Comparison of ENCODE assay signal across 7 cellular contexts in the genomic region with DNA sequence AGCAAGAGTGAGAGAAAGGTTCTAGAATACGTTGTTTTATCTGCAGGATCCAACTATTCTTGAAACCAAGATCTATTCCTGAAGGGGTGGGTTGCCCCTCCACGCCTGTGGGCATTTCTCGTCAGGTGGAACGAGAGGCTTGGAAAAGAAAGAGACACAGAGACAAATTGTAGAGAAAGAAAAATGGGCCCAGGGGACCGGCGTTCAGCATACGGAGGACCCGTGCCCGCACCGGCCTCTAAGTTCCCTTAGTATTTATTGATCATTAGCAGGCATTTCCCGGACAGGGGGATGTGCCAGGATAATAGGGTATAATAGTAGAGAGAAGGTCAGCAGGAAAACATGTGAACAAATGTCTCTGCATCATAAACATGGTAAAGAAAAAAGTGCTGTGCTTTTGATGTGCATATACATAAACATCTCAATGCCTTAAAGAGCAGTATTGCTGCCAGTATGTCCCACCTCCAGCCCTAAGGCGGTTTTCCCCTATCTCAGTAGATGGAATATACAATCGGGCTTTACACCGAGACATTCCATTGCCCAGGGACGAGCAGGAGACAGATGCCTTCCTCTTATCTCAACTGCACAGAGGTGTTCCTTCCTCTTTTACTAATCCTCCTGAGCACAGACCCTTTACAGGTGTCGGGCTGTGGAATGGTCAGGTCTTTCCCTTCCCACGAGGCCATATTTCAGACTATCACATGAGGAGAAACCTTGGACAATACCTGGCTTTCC. TPM values are rescaled to one million over a fixed set of nuclear protein-coding genes. Genes with fewer than 3 reads are reported as not detected.
A peak's percentile ranks its signal among the peaks of the same experiment; 100 is the strongest.
DNase-seq lines count a peak whose midpoint lies in the region; ATAC-seq, FAIRE-seq and TF ChIP-seq lines count a peak whose summit lies in the region.
"Not testable (repeated sequence)": the region's sequence is repeated elsewhere in the genome, so short reads cannot be mapped to it uniquely, and the experiment has no call there.
"Had no signal": no experiment of that assay in that cellular context is flagged by ENCODE, and none has a peak within 500 bp of the region (broad histone marks: within the 10 kb centered on the region; RNA-seq: fewer than 3 reads in every experiment).

No MANE protein-coding gene starts in this region.

- H3K4me1 Mint-ChIP-seq in activated T-cell treated with anti-CD3 and anti-CD28 coated beads, Interleukin-2, amount 50 U/mL, for 4 hours (ENCODE audit: low read depth) = peaks cover 37% of the 10 kb centered on the region
- peaks cover 31% of the 10 kb centered on the region for H3K4me1 Mint-ChIP-seq in stimulated activated effector memory CD8-positive, alpha-beta T cell treated with anti-CD3 and anti-CD28 coated beads, Interleukin-12 subunit alpha, Interleukin-12 subunit beta, amount 100 ng/mL, for 72 hours

- not testable (repeated sequence) for TF ChIP-seq CTCF in DND-41 (IDR thresholded peaks at IDR 0.05; ENCODE audit: borderline replicate concordance, extremely low read depth, low read length, poor library complexity, severe bottlenecking); H1 (IDR thresholded peaks at IDR 0.05; ENCODE audit: control extremely low read depth in 1 of 3, insufficient read depth in 1 of 3, low read depth in 1 of 3, low read length in 3 of 3)

- 52% methylated on average over 17 of the region's 17 CpGs; no CpG with 5 or more reads in 1 of the 2 experiments for WGBS in H1 (ENCODE audit: extremely low coverage in 1 of 2, insufficient coverage in 1 of 2, insufficient read length in 1 of 2, insufficient replicate concordance in 2 of 2, low coverage in 1 of 2, low lambda C conversion rate in 2 of 2, missing lambda C conversion rate in 1 of 2), 2 experiments

- peak overlapping the region; percentile 97 for H3K27ac Mint-ChIP-seq in stimulated activated effector memory CD8-positive, alpha-beta T cell treated with anti-CD3 and anti-CD28 coated beads, Interleukin-12 subunit alpha, Interleukin-12 subunit beta, amount 100 ng/mL, for 72 hours

- H3K4me3 Mint-ChIP-seq in activated T-cell treated with anti-CD3 and anti-CD28 coated beads, Interleukin-2, amount 50 U/mL, for 4 hours = peak overlapping the region; percentile 95
- H3K4me3 Mint-ChIP-seq in stimulated activated effector memory CD8-positive, alpha-beta T cell treated with anti-CD3 and anti-CD28 coated beads, Interleukin-12 subunit alpha, Interleukin-12 subunit beta, amount 100 ng/mL, for 72 hours = peak overlapping the region; percentile 90

- TF ChIP-seq RAD21 in H1 (IDR thresholded peaks at IDR 0.05 in 1 of 2, conservative IDR thresholded peaks at IDR 0.05 in 1 of 2; ENCODE audit: low read depth in 2 of 2, low read length in 2 of 2) = not testable (repeated sequence)

- ATAC-seq in DND-41 (ENCODE audit: insufficient read depth, low read depth); activated T-cell treated with anti-CD3 and anti-CD28 coated beads, Interleukin-2, amount 50 U/mL, for 4 hours; stimulated activated effector memory CD8-positive, alpha-beta T cell treated with anti-CD3 and anti-CD28 coated beads, Interleukin-12 subunit alpha, Interleukin-12 subunit beta, amount 100 ng/mL, for 72 hours: not testable (repeated sequence)

- H4K20me1 ChIP-seq in DND-41 (ENCODE audit: insufficient read depth, low read length) = peaks cover 10% of the 10 kb centered on the region; the same call in 1 of the 2 replicates
- not testable (repeated sequence) for H4K20me1 ChIP-seq in H1 (replicated peaks in 1 of 2; ENCODE audit: control insufficient read depth in 1 of 2, insufficient read depth in 2 of 2, low read length in 2 of 2)

- peaks cover 32% of the 10 kb centered on the region for H3K4me1 ChIP-seq in DND-41 (ENCODE audit: insufficient read depth, low read length)
- H3K4me1 ChIP-seq in H1 (replicated peaks in 1 of 4; ENCODE audit: control insufficient read depth in 3 of 4, insufficient read depth in 4 of 4, low read length in 3 of 4) = not testable (repeated sequence)

- H2BK12ac ChIP-seq in H1 (ENCODE audit: low read depth, low read length) = not testable (repeated sequence)

- not testable (repeated sequence) for TF ChIP-seq EP300 in H1 (IDR thresholded peaks at IDR 0.05; ENCODE audit: borderline replicate concordance in 1 of 2, low read depth in 2 of 2, low read length in 2 of 2)

- not testable (repeated sequence) for H4K5ac ChIP-seq in H1 (ENCODE audit: insufficient read length, low read depth, low read length)

- not testable (repeated sequence) for DNase-seq in DND-41; activated T-cell treated with anti-CD3 and anti-CD28 coated beads, Interleukin-2, amount 50 U/mL, for 4 hours; stimulated activated effector memory CD8-positive, alpha-beta T cell treated with anti-CD3 and anti-CD28 coated beads, Interleukin-12 subunit alpha, Interleukin-12 subunit beta, amount 100 ng/mL, for 72 hours (ENCODE audit: low spot score in 2 of 2)
- DNase-seq in OCI-M1 (lab: John Stamatoyannopoulos, UW) (peak; percentile 57), H1 (ENCODE audit: low read depth in 1 of 2, low spot score in 2 of 2) (peak in 1 of 2 experiments; percentile 49), mesenteric fat pad (ENCODE audit: low spot score) (peak; percentile 41)

- H4K91ac ChIP-seq in H1 (replicated peaks; ENCODE audit: insufficient read length, low read length) = not testable (repeated sequence)

- not testable (repeated sequence) for H3K23ac ChIP-seq in H1 (ENCODE audit: insufficient read length)

- H3K56ac ChIP-seq in H1 (replicated peaks; ENCODE audit: insufficient read length, low read depth, low read length) = not testable (repeated sequence)

- not testable (repeated sequence) for H3K23me2 ChIP-seq in H1 (ENCODE audit: low read depth, low read length)

- H3K9me3 ChIP-seq in DND-41 (ENCODE audit: insufficient read depth, low read length, severe bottlenecking); H1 (ENCODE audit: insufficient read depth in 2 of 2, low read depth in 1 of 2, low read length in 1 of 2): not testable (repeated sequence)

- H3K27ac ChIP-seq in DND-41 (ENCODE audit: low read length) = not testable (repeated sequence)
- peak overlapping the region; percentile 82 for H3K27ac ChIP-seq in H1 (ENCODE audit: low read depth, low read length)

- POLR2A ChIA-PET in H1 (lab: Charles Lee; ENCODE audit: partially characterized antibody) = not testable (repeated sequence)

- not testable (repeated sequence) for FAIRE-seq in H1 (lab: Jason Lieb, UNC)

- not testable (repeated sequence) for H3K79me1 ChIP-seq in H1 (ENCODE audit: low read depth, low read length)

- CTCF ChIA-PET in H1 (lab: Charles Lee; ENCODE audit: partially characterized antibody) = not testable (repeated sequence)

- not testable (repeated sequence) for H2BK15ac ChIP-seq in H1 (ENCODE audit: low read length)

- peak overlapping the region; percentile 67 for H2BK5ac ChIP-seq in H1 (ENCODE audit: low read depth, low read length)

- H3K36me3 ChIP-seq in DND-41 (ENCODE audit: insufficient read depth, low read length) (peaks cover 29% of the 10 kb centered on the region), H1 (ENCODE audit: control insufficient read depth in 2 of 4, insufficient read depth in 4 of 4, low read length in 3 of 4) (peaks cover 5 to 22% (median 15%) of the 10 kb centered on the region in 4 experiments)

- not testable (repeated sequence) for H3K4ac ChIP-seq in H1 (replicated peaks; ENCODE audit: insufficient read length, low read depth, low read length)

- H3K9ac ChIP-seq in DND-41 (ENCODE audit: low read depth, low read length) = not testable (repeated sequence)
- peak overlapping the region in 2 of 4 experiments; percentile 17 to 61; a peak in 1 of 7 replicates for H3K9ac ChIP-seq in H1 (replicated peaks in 1 of 4; ENCODE audit: extremely low read depth in 1 of 4, low read depth in 3 of 4, low read length in 3 of 4)

- not testable (repeated sequence) for H4K8ac ChIP-seq in H1 (ENCODE audit: extremely low read depth, insufficient read depth, low read length)

- TF ChIP-seq POLR2A in H1 (IDR thresholded peaks at IDR 0.05; ENCODE audit: control extremely low read depth in 1 of 2, low read depth in 2 of 2, low read length in 2 of 2) = not testable (repeated sequence)

- H2AK5ac ChIP-seq in H1 (ENCODE audit: low read depth, low read length) = not testable (repeated sequence)

- not testable (repeated sequence) for H3K4me2 ChIP-seq in DND-41 (ENCODE audit: insufficient read depth, low read length)
- H3K4me2 ChIP-seq in H1 (ENCODE audit: insufficient read depth in 1 of 2, low read depth in 2 of 2, low read length in 2 of 2) = peak overlapping the region; percentile 85 to 96

- H3K27me3 Mint-ChIP-seq in activated T-cell treated with anti-CD3 and anti-CD28 coated beads, Interleukin-2, amount 50 U/mL, for 4 hours (ENCODE audit: low read depth) = not testable (repeated sequence)

- H3K4me3 ChIP-seq in DND-41 (ENCODE audit: low read depth in 1 of 2, low read length in 2 of 2) = not testable (repeated sequence)
- H3K4me3 ChIP-seq in H1 (ENCODE audit: extremely low read depth in 1 of 4, insufficient read depth in 2 of 4, low read depth in 3 of 4, low read length in 4 of 4) = peak overlapping the region in 2 of 4 experiments; percentile 5 to 79; a peak in 3 of 8 replicates

- peak overlapping the region; percentile 68; the same call in 1 of the 2 replicates for H3K18ac ChIP-seq in H1 (ENCODE audit: extremely low read depth, low read length)

- not testable (repeated sequence) for H3K14ac ChIP-seq in H1 (ENCODE audit: insufficient read length)

- H3K27me3 ChIP-seq in DND-41 (ENCODE audit: insufficient read depth, low read length, poor library complexity); H1 (replicated peaks in 1 of 4; ENCODE audit: control insufficient read depth in 3 of 4, extremely low read depth in 1 of 4, insufficient read depth in 3 of 4, low read length in 3 of 4): not testable (repeated sequence)

- peaks cover 31% of the 10 kb centered on the region for H3K79me2 ChIP-seq in DND-41 (ENCODE audit: insufficient read depth, low read length)
- peaks cover 0 to 28% of the 10 kb centered on the region in 2 experiments; a peak in 3 of 4 replicates for H3K79me2 ChIP-seq in H1 (ENCODE audit: control insufficient read depth in 1 of 2, insufficient read depth in 2 of 2, low read length in 2 of 2)

- H3K36me3 Mint-ChIP-seq in activated T-cell treated with anti-CD3 and anti-CD28 coated beads, Interleukin-2, amount 50 U/mL, for 4 hours (ENCODE audit: insufficient read depth) = peaks cover 18% of the 10 kb centered on the region
- H3K36me3 Mint-ChIP-seq in stimulated activated effector memory CD8-positive, alpha-beta T cell treated with anti-CD3 and anti-CD28 coated beads, Interleukin-12 subunit alpha, Interleukin-12 subunit beta, amount 100 ng/mL, for 72 hours = peaks cover 36% of the 10 kb centered on the region

- peak overlapping the region; percentile 41 for H2AFZ ChIP-seq in DND-41 (ENCODE audit: low read depth, low read length)
- not testable (repeated sequence) for H2AFZ ChIP-seq in H1 (ENCODE audit: low read length)

- not testable (repeated sequence) for H2BK20ac ChIP-seq in H1 (ENCODE audit: low read length)

- H2BK120ac ChIP-seq in H1 (replicated peaks; ENCODE audit: low read depth, low read length) = not testable (repeated sequence)

- H3K9me3 Mint-ChIP-seq in activated T-cell treated with anti-CD3 and anti-CD28 coated beads, Interleukin-2, amount 50 U/mL, for 4 hours; stimulated activated effector memory CD8-positive, alpha-beta T cell treated with anti-CD3 and anti-CD28 coated beads, Interleukin-12 subunit alpha, Interleukin-12 subunit beta, amount 100 ng/mL, for 72 hours: not testable (repeated sequence)

RNA-seq across cellular contexts. Expression of gene DENR, which starts 1.7 kb away (rescaled TPM):
- total RNA-seq in activated T-cell treated with anti-CD3 and anti-CD28 coated beads, Interleukin-2, amount 50 U/mL, for 4 hours = 10 to 100 TPM; 88.1 to 92.9 (median 90.2) TPM
- 78.1 and 84.0 TPM in 2 replicates for total RNA-seq in H1 (2021; fragmentation: NEBNext Ultra II Directional; extraction: Animal tissue kit (Norgen Biotek cat#: 25700))
- polyA plus RNA-seq in H1 (2011; rRNA removed) = 26.9 and 29.5 TPM in 2 replicates
- polyA plus RNA-seq in H1 (2011; cell fraction: cytosol; rRNA removed) = 41.8 TPM
- polyA plus RNA-seq in H1 (2011; cell fraction: nucleus; rRNA removed) = 14.9 TPM
- polyA plus RNA-seq in H1 (2012, experiment 1 of 2) = 32.7 to 70.1 TPM (median 36.1 TPM) in 4 replicates
- 9.9 TPM for polyA plus RNA-seq in H1 (2012, experiment 2 of 2)
- 55.9 TPM for polyA plus RNA-seq in H1 (2013, experiment 1 of 2)
- 54.2 TPM for polyA plus RNA-seq in H1 (2013, experiment 2 of 2)
- polyA minus RNA-seq in H1 (2011; rRNA and poly(A)+ RNA removed) = 12.1 and 12.2 TPM in 2 replicates
- polyA minus RNA-seq in H1 (2011; cell fraction: cytosol; rRNA and poly(A)+ RNA removed) = 17.8 TPM
- polyA minus RNA-seq in H1 (2011; cell fraction: nucleus; rRNA and poly(A)+ RNA removed) = 28.7 TPM
- 35.1 TPM for total RNA-seq in mesenteric fat pad

RNA-seq across cellular contexts. Expression of gene HCAR1, which starts 20.3 kb away (rescaled TPM):
- under 1 TPM; 0.24 to 0.61 (median 0.40) TPM for total RNA-seq in activated T-cell treated with anti-CD3 and anti-CD28 coated beads, Interleukin-2, amount 50 U/mL, for 4 hours
- not detected in 2 replicates for total RNA-seq in H1 (2021; fragmentation: NEBNext Ultra II Directional; extraction: Animal tissue kit (Norgen Biotek cat#: 25700))
- polyA plus RNA-seq in H1 (2011; rRNA removed) = 0.02 TPM in 1 of 2 replicates, not detected in the other
- polyA plus RNA-seq in H1 (2011; cell fraction: cytosol; rRNA removed) = 0.04 TPM
- 0.04 TPM for polyA plus RNA-seq in H1 (2011; cell fraction: nucleus; rRNA removed)
- polyA plus RNA-seq in H1 (2012, experiment 1 of 2) = not detected in 4 replicates
- 0.04 TPM for polyA plus RNA-seq in H1 (2012, experiment 2 of 2)
- 0.04 TPM for polyA plus RNA-seq in H1 (2013, experiment 1 of 2)
- 0.09 TPM for polyA plus RNA-seq in H1 (2013, experiment 2 of 2)
- polyA minus RNA-seq in H1 (2011; rRNA and poly(A)+ RNA removed) = 0.05 TPM in 1 of 2 replicates, not detected in the other
- polyA minus RNA-seq in H1 (2011; cell fraction: cytosol; rRNA and poly(A)+ RNA removed) = not detected
- polyA minus RNA-seq in H1 (2011; cell fraction: nucleus; rRNA and poly(A)+ RNA removed) = not detected
- 6.1 TPM for total RNA-seq in mesenteric fat pad

RNA-seq across cellular contexts. Expression of gene CCDC62, which starts 23.4 kb away (rescaled TPM):
- 1 to 10 TPM in 1 of 3 donors, under 1 TPM in 2; 0.40 to 1.3 (median 0.43) TPM for total RNA-seq in activated T-cell treated with anti-CD3 and anti-CD28 coated beads, Interleukin-2, amount 50 U/mL, for 4 hours
- 0.21 and 0.41 TPM in 2 replicates for total RNA-seq in H1 (2021; fragmentation: NEBNext Ultra II Directional; extraction: Animal tissue kit (Norgen Biotek cat#: 25700))
- polyA plus RNA-seq in H1 (2011; rRNA removed) = 0.05 TPM in 2 replicates
- polyA plus RNA-seq in H1 (2011; cell fraction: cytosol; rRNA removed) = 0.12 TPM
- polyA plus RNA-seq in H1 (2011; cell fraction: nucleus; rRNA removed) = 0.10 TPM
- polyA plus RNA-seq in H1 (2012, experiment 1 of 2) = 0.14 to 0.15 TPM (median 0.15 TPM) in 3 of 4 replicates, not detected in the other
- polyA plus RNA-seq in H1 (2012, experiment 2 of 2) = not detected
- 0.12 TPM for polyA plus RNA-seq in H1 (2013, experiment 1 of 2)
- 0.17 TPM for polyA plus RNA-seq in H1 (2013, experiment 2 of 2)
- 0.37 and 0.44 TPM in 2 replicates for polyA minus RNA-seq in H1 (2011; rRNA and poly(A)+ RNA removed)
- polyA minus RNA-seq in H1 (2011; cell fraction: cytosol; rRNA and poly(A)+ RNA removed) = not detected
- polyA minus RNA-seq in H1 (2011; cell fraction: nucleus; rRNA and poly(A)+ RNA removed) = 0.80 TPM
- 0.35 TPM for total RNA-seq in mesenteric fat pad

RNA-seq across cellular contexts. Expression of gene HCAR3, which starts 34.3 kb away (rescaled TPM):
- not detected for total RNA-seq in activated T-cell treated with anti-CD3 and anti-CD28 coated beads, Interleukin-2, amount 50 U/mL, for 4 hours
- total RNA-seq in H1 (2021; fragmentation: NEBNext Ultra II Directional; extraction: Animal tissue kit (Norgen Biotek cat#: 25700)) = not detected in 2 replicates
- not detected in 2 replicates for polyA plus RNA-seq in H1 (2011; rRNA removed)
- not detected for polyA plus RNA-seq in H1 (2011; cell fraction: cytosol; rRNA removed)
- polyA plus RNA-seq in H1 (2011; cell fraction: nucleus; rRNA removed) = not detected
- not detected in 4 replicates for polyA plus RNA-seq in H1 (2012, experiment 1 of 2)
- polyA plus RNA-seq in H1 (2012, experiment 2 of 2) = not detected
- polyA plus RNA-seq in H1 (2013, experiment 1 of 2) = not detected
- polyA plus RNA-seq in H1 (2013, experiment 2 of 2) = 0.02 TPM
- polyA minus RNA-seq in H1 (2011; rRNA and poly(A)+ RNA removed) = not detected in 2 replicates
- not detected for polyA minus RNA-seq in H1 (2011; cell fraction: cytosol; rRNA and poly(A)+ RNA removed)
- not detected for polyA minus RNA-seq in H1 (2011; cell fraction: nucleus; rRNA and poly(A)+ RNA removed)
- 7.2 TPM for total RNA-seq in mesenteric fat pad
- total RNA-seq: right atrium auricular region had no signal

RNA-seq across cellular contexts. Expression of gene HCAR2, which starts 47.8 kb away (rescaled TPM):
- total RNA-seq in activated T-cell treated with anti-CD3 and anti-CD28 coated beads, Interleukin-2, amount 50 U/mL, for 4 hours = not detected
- total RNA-seq in H1 (2021; fragmentation: NEBNext Ultra II Directional; extraction: Animal tissue kit (Norgen Biotek cat#: 25700)) = not detected in 2 replicates
- not detected in 2 replicates for polyA plus RNA-seq in H1 (2011; rRNA removed)
- polyA plus RNA-seq in H1 (2011; cell fraction: cytosol; rRNA removed) = not detected
- polyA plus RNA-seq in H1 (2011; cell fraction: nucleus; rRNA removed) = not detected
- not detected in 4 replicates for polyA plus RNA-seq in H1 (2012, experiment 1 of 2)
- polyA plus RNA-seq in H1 (2012, experiment 2 of 2) = not detected
- polyA plus RNA-seq in H1 (2013, experiment 1 of 2) = not detected
- polyA plus RNA-seq in H1 (2013, experiment 2 of 2) = not detected
- polyA minus RNA-seq in H1 (2011; rRNA and poly(A)+ RNA removed) = not detected in 2 replicates
- not detected for polyA minus RNA-seq in H1 (2011; cell fraction: cytosol; rRNA and poly(A)+ RNA removed)
- not detected for polyA minus RNA-seq in H1 (2011; cell fraction: nucleus; rRNA and poly(A)+ RNA removed)
- 33.6 TPM for total RNA-seq in mesenteric fat pad
